Comparison of ENCODE assay signal across 31 cellular contexts in the genomic region with DNA sequence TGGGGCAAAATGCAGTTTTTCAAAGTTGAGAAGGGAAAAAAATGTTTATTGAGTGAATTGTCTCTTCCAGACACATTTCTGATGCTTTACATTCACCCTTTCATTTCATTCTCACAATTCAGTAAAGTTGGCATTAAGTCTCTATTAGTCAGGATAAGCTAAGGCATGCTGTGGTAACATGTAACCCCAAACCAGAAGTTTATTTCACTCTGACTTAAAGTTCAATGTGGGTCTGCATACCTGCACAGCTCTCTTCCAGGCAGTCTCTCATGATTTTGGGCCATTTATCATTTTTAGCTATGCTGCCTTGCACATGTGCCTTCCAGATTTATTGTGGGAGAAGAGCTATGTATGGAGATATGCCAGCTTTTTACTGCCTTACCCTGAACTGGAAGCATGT.
"Had no signal": no experiment of that assay in that cellular context is flagged by ENCODE, and none has a peak within 500 bp of the region (broad histone marks: within the 10 kb centered on the region; RNA-seq: fewer than 3 reads in every experiment).

No MANE protein-coding gene starts in this region.

- FAIRE-seq: astrocyte, TTC549 had no signal

- H3K36me3 ChIP-seq: brain microvascular endothelial cell, breast epithelium, WERI-Rb-1 had no signal

- H3K27ac ChIP-seq: body of pancreas, brain microvascular endothelial cell, breast epithelium, WERI-Rb-1 had no signal

- H3K4me1 ChIP-seq: body of pancreas, breast epithelium had no signal

- H3K4me3 ChIP-seq: body of pancreas, breast epithelium had no signal

- ATAC-seq: activated CD4-positive, alpha-beta T cell treated with anti-CD3 and anti-CD28 coated beads for 36 hours; activated CD4-positive, CD25-positive, alpha-beta regulatory T cell treated with anti-CD3 and anti-CD28 coated beads, Interleukin-2, amount 50 U/mL, for 24 hours; activated CD8-positive, alpha-beta memory T cell treated with anti-CD3 and anti-CD28 coated beads, Interleukin-2, amount 10 ng/mL, durations not matched to agents 7 days and 5 days; activated CD8-positive, alpha-beta T cell treated with anti-CD3 and anti-CD28 coated beads, Interleukin-2, amount 10 ng/mL, durations not matched to agents 7 days and 5 days; activated naive CD8-positive, alpha-beta T cell treated with anti-CD3 and anti-CD28 coated beads, Interleukin-2, amount 50 U/mL, for 24 hours; body of pancreas; T-helper 17 cell; WTC11 had no signal

- H3K27me3 ChIP-seq: body of pancreas, brain microvascular endothelial cell had no signal

- H3K9me3 ChIP-seq: body of pancreas had no signal

- DNase-seq: activated CD4-positive, alpha-beta memory T cell treated with anti-CD3 and anti-CD28 coated beads, Interleukin-2, amount 10 ng/mL, durations not matched to agents 7 days and 5 days; activated CD4-positive, alpha-beta T cell treated with anti-CD3 and anti-CD28 coated beads for 1 hour; activated CD4-positive, alpha-beta T cell treated with anti-CD3 and anti-CD28 coated beads for 36 hours; activated CD4-positive, alpha-beta T cell treated with anti-CD3 and anti-CD28 coated beads for 48 hours; activated CD4-positive, alpha-beta T cell treated with anti-CD3 and anti-CD28 coated beads, Interleukin-2, amount 10 ng/mL, durations not matched to agents 7 days and 5 days; activated CD4-positive, alpha-beta T cell treated with anti-CD3 and anti-CD28 coated beads, Interleukin-2, amount 50 U/mL, for 48 hours; activated CD4-positive, CD25-positive, alpha-beta regulatory T cell; activated CD8-positive, alpha-beta memory T cell treated with anti-CD3 and anti-CD28 coated beads for 24 hours; activated CD8-positive, alpha-beta memory T cell treated with anti-CD3 and anti-CD28 coated beads, Interleukin-2, amount 10 ng/mL, durations not matched to agents 7 days and 5 days; activated CD8-positive, alpha-beta memory T cell treated with anti-CD3 and anti-CD28 coated beads, Interleukin-2, amount 50 U/mL, for 48 hours; activated CD8-positive, alpha-beta T cell treated with anti-CD3 and anti-CD28 coated beads, Interleukin-2, amount 10 ng/mL, durations not matched to agents 7 days and 5 days; activated effector memory CD4-positive, alpha-beta T cell treated with Interleukin-2 at 50 U/mL for 16 hours; activated gamma-delta T cell; activated naive CD4-positive, alpha-beta T cell treated with anti-CD3 and anti-CD28 coated beads, Interleukin-2, amount 10 ng/mL, durations not matched to agents 7 days and 5 days; activated naive CD4-positive, alpha-beta T cell treated with Interleukin-2 at 50 U/mL for 16 hours; activated naive CD8-positive, alpha-beta T cell treated with anti-CD3 and anti-CD28 coated beads, Interleukin-2, amount 10 ng/mL, durations not matched to agents 7 days and 5 days; activated naive CD8-positive, alpha-beta T cell treated with anti-CD3 and anti-CD28 coated beads, Interleukin-2, amount 50 U/mL, for 24 hours; activated T-cell treated with anti-CD3 and anti-CD28 coated beads, Interleukin-2, amount 50 U/mL, for 24 hours; activated T-cell treated with anti-CD3 and anti-CD28 coated beads, Interleukin-2, amount 50 U/mL, for 48 hours; aorta; body of pancreas; central memory CD4-positive, alpha-beta T cell; T-helper 17 cell; T-helper 9 cell; WERI-Rb-1 had no signal
